9 cellular contexts compared by ENCODE assay signal in genomic region chr17:73644145-73645049, GRCh38. TPM values are rescaled to one million over a fixed set of nuclear protein-coding genes. Genes with fewer than 3 reads are reported as not detected.
DNase-seq lines count a peak whose midpoint lies in the region; ATAC-seq and TF ChIP-seq lines count a peak whose summit lies in the region.
"Had no signal": no experiment of that assay in that cellular context is flagged by ENCODE, and none has a peak within 500 bp of the region (broad histone marks: within the 10 kb centered on the region; RNA-seq: fewer than 3 reads in every experiment).

Gene SDK2 (minus strand): TSS chr17:73644445. CDS start chr17:73644088, 357 bp downstream.

- no peaks in the 10 kb centered on the region for H3K9me3 ChIP-seq in psoas muscle

- ATAC-seq in left cardiac atrium: peak; percentile 8 to 41
- peak in 3 of 4 donors; percentile 32 to 49 (median 42) for ATAC-seq in psoas muscle

- no peak within 1 kb of the TSS for H3K27ac ChIP-seq in psoas muscle
- H3K27ac ChIP-seq: 22Rv1 had no signal

- no peaks in the 10 kb centered on the region for H3K36me3 ChIP-seq in psoas muscle (ENCODE audit: insufficient read depth in 1 of 2, low read depth in 1 of 2)

- TF ChIP-seq CTCF in psoas muscle (IDR thresholded peaks at IDR 0.05): no peak

- H3K27me3 ChIP-seq in psoas muscle (ENCODE audit: insufficient read depth in 3 of 3, low read length in 2 of 3): peaks cover 0 to 47% (median 4%) of the 10 kb centered on the region in 3 donors

- DNase-seq in DMS 273 (lab: John Stamatoyannopoulos, UW; ENCODE audit: unreplicated experiment) (peak; percentile 67), DMS 273 treated with DMSO at 0.1 percent for 48 hours (lab: John Stamatoyannopoulos, UW) (no peak), left cardiac atrium (no peak), psoas muscle (peak in 1 of 2 donors; percentile 50), A172 (ENCODE audit: low spot score) (no peak), SHP77 treated with DMSO at 0.1 percent for 48 hours (lab: John Stamatoyannopoulos, UW) (no peak), HK-2 (ENCODE audit: unreplicated experiment) (no peak)
- DNase-seq in activated CD8-positive, alpha-beta memory T cell treated with anti-CD3 and anti-CD28 coated beads, Interleukin-2, amount 50 U/mL, for 4 hours: peak; percentile 26

- H3K4me1 ChIP-seq in psoas muscle: no peaks in the 10 kb centered on the region

- intact Hi-C loops in left cardiac atrium (cut with DNase I) (loop anchor here (5.0 kb wide), 2 partner anchors 212 to 217 kb away; no protein-coding TSS in a partner anchor), psoas muscle (cut with DNase I) (no loop called here)

- WGBS in psoas muscle, 3 donors: 0 to 1% (median 1%) methylated on average over 50 to 105 of the region's 105 CpGs

- H3K4me3 ChIP-seq in psoas muscle: peak within 1 kb of the TSS; percentile 64

RNA-seq across cellular contexts. Expression of gene SDK2, which starts in this region (rescaled TPM):
- total RNA-seq in left cardiac atrium: 1 to 10 TPM in 1 of 2 donors, under 1 TPM in 1; 0.94 to 2.1 TPM
- total RNA-seq in psoas muscle: 1 to 10 TPM in 1 of 4 donors, under 1 TPM in 3; 0.23 to 2.8 (median 0.35) TPM
- polyA plus RNA-seq in psoas muscle: under 1 TPM; 0.04 to 0.24 (median 0.21) TPM
- 0.31 and 0.69 TPM in 2 replicates for total RNA-seq in A172 (2014; rRNA removed; shearing (Covaris generic))

Comparison
In these comparisons a context has a peak if more than half of its experiments do, and no peak if none do; other contexts are left out.
1. DNase-seq: peak in DMS 273 (single experiment) and activated CD8-positive, alpha-beta memory T cell treated with anti-CD3 and anti-CD28 coated beads, Interleukin-2, amount 50 U/mL, for 4 hours (single experiment); none in DMS 273 treated with DMSO at 0.1 percent for 48 hours (single experiment), left cardiac atrium (single experiment), A172 (single experiment), SHP77 treated with DMSO at 0.1 percent for 48 hours (single experiment) and HK-2 (single experiment).
2. intact Hi-C loops: an anchor here in left cardiac atrium (5.0 kb wide); none called in psoas muscle.